ENCODE assay signal across 8 cellular contexts in genomic region chr2:182240862-182241371, GRCh38.
DNase-seq lines count a peak whose midpoint lies in the region; ATAC-seq and TF ChIP-seq lines count a peak whose summit lies in the region.

No MANE protein-coding gene starts in this region.

- peak; percentile 51 to 62 for TF ChIP-seq RAD21 in liver (IDR thresholded peaks at IDR 0.05)

- peaks cover 5% of the 10 kb centered on the region for H3K27me3 Mint-ChIP-seq in brain
- peaks cover 0 to 2% (median 1%) of the 10 kb centered on the region in 3 donors for H3K27me3 Mint-ChIP-seq in immature natural killer cell (ENCODE audit: low read depth in 3 of 3)

- no peak overlapping the region for H3K4me3 ChIP-seq in DOHH2 (ENCODE audit: low read length)
- no peak overlapping the region for H3K4me3 ChIP-seq in liver (ENCODE audit: low read depth in 1 of 3, low read length in 3 of 3)
- H3K4me3 ChIP-seq in MG63, result no peak overlapping the region

- 36% methylated on average over 5 of the region's 5 CpGs for WGBS in liver

- H3K27me3 ChIP-seq in DOHH2 (ENCODE audit: control insufficient read depth, low read length) (no peaks in the 10 kb centered on the region), liver (ENCODE audit: control insufficient read depth in 4 of 4, insufficient read depth in 4 of 4, low read length in 3 of 4) (no peaks in the 10 kb centered on the region), MG63 (no peaks in the 10 kb centered on the region)

- H3K9me3 ChIP-seq in DOHH2 (ENCODE audit: control insufficient read depth, insufficient read depth, low read length) (no peaks in the 10 kb centered on the region), liver (ENCODE audit: control insufficient read depth in 4 of 4, low read length in 3 of 4) (no peaks in the 10 kb centered on the region), MG63 (no peaks in the 10 kb centered on the region)

- H3F3A ChIP-seq in DOHH2 (ENCODE audit: control insufficient read depth, insufficient read depth), result no peaks in the 10 kb centered on the region

- no peak overlapping the region for H3K27ac ChIP-seq in DOHH2 (ENCODE audit: low read depth, low read length)
- no peak overlapping the region for H3K27ac ChIP-seq in liver (ENCODE audit: low read depth in 1 of 2, low read length in 2 of 2)

- H3K4me3 Mint-ChIP-seq in brain (no peak overlapping the region), immature natural killer cell (no peak overlapping the region)

- TF ChIP-seq CTCF in DOHH2 (IDR thresholded peaks at IDR 0.05; ENCODE audit: low read depth, low read length, poor library complexity, severe bottlenecking), result peak; percentile 82
- peak; percentile 39 to 69 for TF ChIP-seq CTCF in brain (conservative IDR thresholded peaks at IDR 0.05)
- TF ChIP-seq CTCF in liver (IDR thresholded peaks at IDR 0.05; ENCODE audit: low read depth, low read length, missing input control), result peak; percentile 17

- H3K4me1 Mint-ChIP-seq in brain (peaks cover 24% of the 10 kb centered on the region), immature natural killer cell (no peaks in the 10 kb centered on the region)

- H3K36me3 ChIP-seq in DOHH2 (ENCODE audit: control insufficient read depth, low read length) (no peaks in the 10 kb centered on the region), liver (ENCODE audit: control insufficient read depth in 4 of 4, insufficient read depth in 3 of 4, low read depth in 1 of 4, low read length in 3 of 4) (no peaks in the 10 kb centered on the region), MG63 (no peaks in the 10 kb centered on the region)

- H3K9me2 ChIP-seq in DOHH2 (replicated peaks; ENCODE audit: control insufficient read depth, low read length), result no peaks in the 10 kb centered on the region

- no peaks in the 10 kb centered on the region for H3K79me2 ChIP-seq in DOHH2 (ENCODE audit: control insufficient read depth, low read length)

- peaks cover 7% of the 10 kb centered on the region; the same call in 1 of the 2 replicates for H3K4me1 ChIP-seq in DOHH2 (ENCODE audit: control insufficient read depth, low read length)
- H3K4me1 ChIP-seq in liver (ENCODE audit: control insufficient read depth in 4 of 4, insufficient read depth in 4 of 4, low read length in 3 of 4), result peaks cover 0 to 5% (median 1%) of the 10 kb centered on the region in 4 donors

- ATAC-seq in GM19043 (IDR thresholded peaks at IDR 0.05; ENCODE audit: low read depth, unreplicated experiment) (peak; percentile 100), HG03045 (IDR thresholded peaks at IDR 0.05; ENCODE audit: unreplicated experiment) (peak; percentile 99)

- H3K27ac Mint-ChIP-seq in brain, result peak overlapping the region; percentile 5 to 53 (median 31)
- H3K27ac Mint-ChIP-seq in immature natural killer cell, result no peak overlapping the region

- peaks cover 14% of the 10 kb centered on the region for H3K36me3 Mint-ChIP-seq in brain
- H3K36me3 Mint-ChIP-seq in immature natural killer cell, result no peaks in the 10 kb centered on the region

- no peaks in the 10 kb centered on the region for H4K20me1 ChIP-seq in DOHH2 (ENCODE audit: control insufficient read depth, insufficient read depth, low read depth, low read length)

- DNase-seq in NCI-H460 (ENCODE audit: extremely low read depth, low read depth) (peak; percentile 64), immature natural killer cell (no peak), MG63 (no peak)

- H3K9ac ChIP-seq in liver (ENCODE audit: low read depth in 1 of 2, low read length in 2 of 2), result no peak overlapping the region

- no peaks in the 10 kb centered on the region for H3K9me3 Mint-ChIP-seq in brain
- H3K9me3 Mint-ChIP-seq in immature natural killer cell, result peaks cover 0 to 7% (median under 1%) of the 10 kb centered on the region in 6 donors

- H3K4me2 ChIP-seq in DOHH2 (ENCODE audit: low read length), result no peak overlapping the region

TF ChIP-seq in liver, 16 proteins besides CTCF, POLR2A, EP300 and RAD21:
- TF ChIP-seq YY1 (IDR thresholded peaks at IDR 0.05) (peak; percentile 37), HNF4A (conservative IDR thresholded peaks at IDR 0.05) (peak in 1 of 2 donors; percentile 35), ZBTB33 (IDR thresholded peaks at IDR 0.05) (no peak)

Comparison
In these comparisons a context has a peak if more than half of its experiments do, and no peak if none do; other contexts are left out.
1. CTCF ChIP-seq: peak in every context shown above with its lines; median percentile 82 in DOHH2; 54 in brain; 17 in liver.
2. H3K27ac Mint-ChIP-seq: peak in brain (5 of 5); none in immature natural killer cell (0 of 6).